In genomic region chr15:77064539-77065308, GRCh38 we compare ENCODE assay signal across 10 cellular contexts. TPM values are rescaled to one million over a fixed set of nuclear protein-coding genes. Genes with fewer than 3 reads are reported as not detected.
A peak's percentile ranks its signal among the peaks of the same experiment; 100 is the strongest.
DNase-seq lines count a peak whose midpoint lies in the region; ATAC-seq and TF ChIP-seq lines count a peak whose summit lies in the region.
"Had no signal": no experiment of that assay in that cellular context is flagged by ENCODE, and none has a peak within 500 bp of the region (broad histone marks: within the 10 kb centered on the region; RNA-seq: fewer than 3 reads in every experiment).

No MANE protein-coding gene starts in this region.

- H3K27me3 Mint-ChIP-seq in naive thymus-derived CD4-positive, alpha-beta T cell = peaks cover 0 to 6% (median 0%) of the 10 kb centered on the region in 5 donors

- WGBS in gastroesophageal sphincter (ENCODE audit: low coverage in 1 of 2), 2 donors = 63 to 69% methylated on average over 6 of the region's 6 CpGs
- WGBS in lower leg skin, 2 donors = 71 to 74% methylated on average over 6 of the region's 6 CpGs

- H3K4me3 ChIP-seq in PC-3 (ENCODE audit: low read length) = peak overlapping the region; percentile 48
- no peak overlapping the region for H3K4me3 ChIP-seq in naive thymus-derived CD4-positive, alpha-beta T cell (ENCODE audit: low read length)
- H3K4me3 ChIP-seq in gastroesophageal sphincter = no peak overlapping the region
- H3K4me3 ChIP-seq in lower leg skin (ENCODE audit: low read depth, poor library complexity, severe bottlenecking) = no peak overlapping the region
- H3K4me3 ChIP-seq: lung had no signal

- DNase-seq in CD1c-positive myeloid dendritic cell (ENCODE audit: extremely low spot score) = peak; percentile 70
- DNase-seq in PC-3 = peak; percentile 87
- DNase-seq in dermis microvascular lymphatic vessel endothelial cell (ENCODE audit: low read depth in 2 of 2) = peak; percentile 61 to 88
- DNase-seq in naive thymus-derived CD4-positive, alpha-beta T cell = no peak
- DNase-seq in lower leg skin (ENCODE audit: low spot score in 2 of 2) = no peak
- DNase-seq: MM.1S had no signal

- intact Hi-C loops in PC-3 (cut with micrococcal nuclease) = loop anchor here (10.0 kb wide), 1 partner anchor 350 kb away; no protein-coding TSS in a partner anchor
- intact Hi-C loops in naive thymus-derived CD4-positive, alpha-beta T cell (cut with micrococcal nuclease) = no loop called here
- intact Hi-C loops in lower leg skin (cut with DNase I; ENCODE audit: low total_unique reads) = no loop called here

- TF ChIP-seq CTCF in PC-3 (conservative IDR thresholded peaks at IDR 0.05; ENCODE audit: low read depth, low read length) (no peak; the same call in 1 of the 2 replicates), gastroesophageal sphincter (IDR thresholded peaks at IDR 0.05) (no peak), lower leg skin (IDR thresholded peaks at IDR 0.05) (no peak)

- H3K27me3 ChIP-seq in PC-3 (ENCODE audit: low read length) = no peaks in the 10 kb centered on the region
- no peaks in the 10 kb centered on the region for H3K27me3 ChIP-seq in naive thymus-derived CD4-positive, alpha-beta T cell (ENCODE audit: control insufficient read depth in 2 of 2, insufficient read depth in 2 of 2, low read length in 2 of 2)
- no peaks in the 10 kb centered on the region for H3K27me3 ChIP-seq in gastroesophageal sphincter

- H2AFZ ChIP-seq in PC-3 (ENCODE audit: low read length) = no peak overlapping the region

- no peak for TF ChIP-seq EP300 in gastroesophageal sphincter (IDR thresholded peaks at IDR 0.05)

- H3K9me2 ChIP-seq in PC-3 (replicated peaks; ENCODE audit: low read length) = no peaks in the 10 kb centered on the region

- peak overlapping the region; percentile 57 for H3K9ac ChIP-seq in PC-3 (ENCODE audit: low read length)

- H3K4me1 Mint-ChIP-seq in naive thymus-derived CD4-positive, alpha-beta T cell = peaks cover 11 to 59% (median 32%) of the 10 kb centered on the region in 7 donors

- no peak overlapping the region for H3K4me3 Mint-ChIP-seq in naive thymus-derived CD4-positive, alpha-beta T cell

- H3K9me3 ChIP-seq in PC-3 (ENCODE audit: low read length) = no peaks in the 10 kb centered on the region
- no peaks in the 10 kb centered on the region for H3K9me3 ChIP-seq in naive thymus-derived CD4-positive, alpha-beta T cell (ENCODE audit: control insufficient read depth in 2 of 3, low read length in 3 of 3)
- no peaks in the 10 kb centered on the region for H3K9me3 ChIP-seq in gastroesophageal sphincter

- H3K9me3 Mint-ChIP-seq in naive thymus-derived CD4-positive, alpha-beta T cell = peaks cover 0 to 2% (median 0%) of the 10 kb centered on the region in 11 donors

- no peaks in the 10 kb centered on the region for H3K36me3 ChIP-seq in PC-3 (ENCODE audit: low read depth, low read length)
- H3K36me3 ChIP-seq in naive thymus-derived CD4-positive, alpha-beta T cell (ENCODE audit: control insufficient read depth in 2 of 3, insufficient read depth in 3 of 3, low read length in 3 of 3) = no peaks in the 10 kb centered on the region
- H3K36me3 ChIP-seq in gastroesophageal sphincter = no peaks in the 10 kb centered on the region

- H3K27ac Mint-ChIP-seq in naive thymus-derived CD4-positive, alpha-beta T cell = peak overlapping the region in 1 of 9 donors; percentile 5

- H4K20me1 ChIP-seq in PC-3 (ENCODE audit: low read length) = peaks cover 7% of the 10 kb centered on the region

- TF ChIP-seq POLR2A in gastroesophageal sphincter (IDR thresholded peaks at IDR 0.05) (no peak), lower leg skin (IDR thresholded peaks at IDR 0.05) (no peak)

- H3K4me1 ChIP-seq in PC-3 (ENCODE audit: insufficient read depth, low read length) (peaks cover 79% of the 10 kb centered on the region), gastroesophageal sphincter (peaks cover 17 to 89% (median 19%) of the 10 kb centered on the region in 3 donors)
- peaks cover 0 to 5% of the 10 kb centered on the region in 2 donors for H3K4me1 ChIP-seq in naive thymus-derived CD4-positive, alpha-beta T cell (ENCODE audit: control insufficient read depth in 2 of 2, insufficient read depth in 2 of 2, low read length in 2 of 2)

- H3K27ac ChIP-seq in PC-3 (ENCODE audit: low read length) (peak overlapping the region; percentile 91), gastroesophageal sphincter (no peak overlapping the region)
- H3K27ac ChIP-seq in naive thymus-derived CD4-positive, alpha-beta T cell (ENCODE audit: low read depth, low read length) = no peak overlapping the region

- H3F3A ChIP-seq in PC-3 (ENCODE audit: low read length, unreplicated experiment) = peaks cover 10% of the 10 kb centered on the region

- H3K4me2 ChIP-seq in PC-3 (ENCODE audit: low read length) = peak overlapping the region; percentile 85

- POLR2A ChIA-PET in PC-3 (lab: Charles Lee; ENCODE audit: unreplicated experiment) = no interaction called here
- POLR2A ChIA-PET in naive thymus-derived CD4-positive, alpha-beta T cell (lab: Charles Lee) = no interaction called here

- peaks cover 0 to 3% (median 0%) of the 10 kb centered on the region in 5 donors for H3K36me3 Mint-ChIP-seq in naive thymus-derived CD4-positive, alpha-beta T cell

- BruUV-seq in PC-3 (replicated peaks; lab: Mats Ljungman, UMichigan) = TSS peak; percentile 5

- ATAC-seq in PC-3 (peak; percentile 64), gastroesophageal sphincter (no peak), HG03045 (IDR thresholded peaks at IDR 0.05; ENCODE audit: unreplicated experiment) (no peak), HG03139 (IDR thresholded peaks at IDR 0.05; ENCODE audit: unreplicated experiment) (no peak)
- ATAC-seq in naive thymus-derived CD4-positive, alpha-beta T cell = peak; percentile 22

- CTCF ChIA-PET in PC-3 (lab: Charles Lee) = no interaction called here
- CTCF ChIA-PET in naive thymus-derived CD4-positive, alpha-beta T cell (lab: Charles Lee) = no interaction called here

- peaks cover 86% of the 10 kb centered on the region for H3K79me2 ChIP-seq in PC-3 (ENCODE audit: low read length)

RNA-seq across cellular contexts. Expression of gene TSPAN3, which starts 6.2 kb away (rescaled TPM):
- total RNA-seq in PC-3 (2014; rRNA removed) (125 and 140 TPM in 2 replicates), dermis microvascular lymphatic vessel endothelial cell (195 and 277 TPM in 2 replicates), gastroesophageal sphincter (100 to 1,000 TPM; 163 to 205 (median 171) TPM), lower leg skin (10 to 100 TPM; 82.7 to 92.6 (median 88.2) TPM)
- total RNA-seq in naive thymus-derived CD4-positive, alpha-beta T cell = 10 to 100 TPM; 17.5 to 24.4 (median 21.7) TPM
- 100 to 1,000 TPM in 1 of 2 donors, 10 to 100 TPM in 1; 74.7 to 101 TPM for polyA plus RNA-seq in naive thymus-derived CD4-positive, alpha-beta T cell

Comparison
In these comparisons a context has a peak if more than half of its experiments do, and no peak if none do; other contexts are left out.
1. DNase-seq: peak in CD1c-positive myeloid dendritic cell (single experiment), PC-3 (single experiment) and dermis microvascular lymphatic vessel endothelial cell (2 of 2); none in naive thymus-derived CD4-positive, alpha-beta T cell (0 of 9) and lower leg skin (0 of 2).
2. ATAC-seq: peak in PC-3 (single experiment) and naive thymus-derived CD4-positive, alpha-beta T cell (single experiment); none in gastroesophageal sphincter (single experiment), HG03045 (single experiment) and HG03139 (single experiment).